2 cellular contexts compared by ENCODE assay signal in genomic region chr3:169946336-169946735, GRCh38.
TF ChIP-seq lines count a peak whose summit lies in the region.

No MANE protein-coding gene starts in this region.

TF ChIP-seq in GM12878, 131 proteins besides CTCF, POLR2A, EP300 and RAD21:
- TF ChIP-seq NRF1 (conservative IDR thresholded peaks at IDR 0.05; ENCODE audit: low read depth, low read length): no peak
- TF ChIP-seq ATF3 (IDR thresholded peaks at IDR 0.05; ENCODE audit: borderline replicate concordance, extremely low read depth, low read depth, low read length): no peak
- TF ChIP-seq PBX3 (IDR thresholded peaks at IDR 0.05; ENCODE audit: insufficient replicate concordance, low read depth, low read length): no peak
- TF ChIP-seq IRF4 (IDR thresholded peaks at IDR 0.05; ENCODE audit: low read depth, low read length): no peak
- TF ChIP-seq NBN (IDR thresholded peaks at IDR 0.05): no peak
- no peak for TF ChIP-seq CBX5 (IDR thresholded peaks at IDR 0.05; ENCODE audit: low read depth)
- TF ChIP-seq ASH2L (IDR thresholded peaks at IDR 0.05; ENCODE audit: borderline replicate concordance, low read depth): no peak
- no peak for TF ChIP-seq ZBTB33 (IDR thresholded peaks at IDR 0.05)
- no peak for TF ChIP-seq FOS (IDR thresholded peaks at IDR 0.05; ENCODE audit: borderline replicate concordance, extremely low read depth, insufficient read length)
- TF ChIP-seq BACH1 (IDR thresholded peaks at IDR 0.05; ENCODE audit: borderline replicate concordance): no peak
- TF ChIP-seq CHD4 (IDR thresholded peaks at IDR 0.05): no peak
- TF ChIP-seq TARDBP (IDR thresholded peaks at IDR 0.05; ENCODE audit: borderline replicate concordance): no peak
- no peak for TF ChIP-seq ZNF687 (IDR thresholded peaks at IDR 0.05)
- TF ChIP-seq FOXM1 (IDR thresholded peaks at IDR 0.05; ENCODE audit: low read depth, low read length): no peak

TF ChIP-seq in HepG2, 621 proteins besides CTCF, POLR2A, EP300 and RAD21:
- TF ChIP-seq MEF2D (CRISPR knock-in tag; IDR thresholded peaks at IDR 0.05) (no peak), ZFP36L1 (CRISPR knock-in tag; IDR thresholded peaks at IDR 0.05) (no peak), HMG20B (CRISPR knock-in tag; conservative IDR thresholded peaks at IDR 0.05) (no peak), ZNF160 (CRISPR knock-in tag; IDR thresholded peaks at IDR 0.05) (no peak)
TF ChIP-seq in HepG2: peak in this region for 0.
